ENCODE assay signal across 8 cellular contexts in the genomic region with DNA sequence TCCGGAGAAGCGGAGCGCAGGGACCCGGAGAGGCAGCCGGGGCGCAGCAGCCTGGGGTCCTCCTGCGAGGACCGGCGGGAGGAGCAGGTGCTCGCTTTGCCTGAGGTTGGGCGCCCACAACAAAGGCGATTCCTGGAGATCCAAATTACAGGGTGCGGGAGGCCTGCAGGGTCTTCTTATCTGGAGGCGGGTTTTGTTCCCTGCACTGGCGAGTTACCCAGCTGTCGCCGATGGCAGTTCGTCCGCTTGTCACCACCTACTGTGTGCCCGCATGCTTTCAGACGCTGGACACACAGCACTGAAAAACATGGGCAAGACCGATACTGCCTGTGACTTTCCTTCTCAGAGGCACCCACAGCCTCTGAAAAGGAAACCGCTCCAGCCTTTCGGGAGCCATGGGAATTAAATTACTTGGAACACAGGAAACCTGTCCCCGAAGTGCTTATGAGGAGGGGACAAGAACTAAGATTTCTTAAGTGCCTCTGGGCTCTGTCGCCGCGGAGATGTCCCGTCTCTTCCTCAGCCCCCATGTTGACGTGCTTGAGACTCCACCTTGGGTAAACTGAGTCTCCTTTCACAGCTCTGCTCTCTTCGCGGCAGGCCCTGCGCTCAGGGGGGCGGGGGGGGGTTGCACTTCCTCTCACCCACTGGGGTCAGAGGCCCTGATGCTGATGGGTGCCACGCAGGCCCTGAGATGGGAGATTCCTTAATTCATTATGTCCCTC. TPM values are rescaled to one million over a fixed set of nuclear protein-coding genes. Genes with fewer than 3 reads are reported as not detected.
DNase-seq lines count a peak whose midpoint lies in the region; ATAC-seq, FAIRE-seq and TF ChIP-seq lines count a peak whose summit lies in the region.

No MANE protein-coding gene starts in this region.

- H3K9me2 ChIP-seq in OCI-LY7 (ENCODE audit: insufficient read depth, low read length) = no peaks in the 10 kb centered on the region

- H3K27ac ChIP-seq in OCI-LY7 (ENCODE audit: low read depth, low read length, poor library complexity, severe bottlenecking) (no peak overlapping the region), esophagus squamous epithelium (peak overlapping the region; percentile 65 to 89 (median 80)), pancreas (no peak overlapping the region), RWPE1 (no peak overlapping the region)

- ATAC-seq in pancreas = peak in 2 of 4 donors; percentile 1 to 2

- H3K9ac ChIP-seq in ES-I3 (ENCODE audit: low read depth, low read length) = peak overlapping the region; percentile 81

- TF ChIP-seq CTCF in OCI-LY7 (conservative IDR thresholded peaks at IDR 0.05; ENCODE audit: low read length) = no peak
- TF ChIP-seq CTCF in esophagus squamous epithelium (IDR thresholded peaks at IDR 0.05) = no peak
- no peak for TF ChIP-seq CTCF in pancreas (IDR thresholded peaks at IDR 0.05)
- no peak for TF ChIP-seq CTCF in RWPE1 (conservative IDR thresholded peaks at IDR 0.05; ENCODE audit: low read depth)

- H3K36me3 ChIP-seq in ES-I3 (ENCODE audit: insufficient read depth, low read length) (no peaks in the 10 kb centered on the region), OCI-LY7 (ENCODE audit: insufficient read depth, low read length) (no peaks in the 10 kb centered on the region), esophagus squamous epithelium (peaks cover 0 to 2% (median 0%) of the 10 kb centered on the region in 3 donors), pancreas (no peaks in the 10 kb centered on the region)

- intact Hi-C loops in OCI-LY7 (cut with micrococcal nuclease; ENCODE audit: unreplicated experiment) (loop anchor here (2.0 to 5.0 kb wide), 4 partner anchors 42 to 377 kb away; a partner anchor contains a TSS), esophagus squamous epithelium (cut with DNase I) (loop anchor here (10.0 kb wide), 2 partner anchors 45 to 175 kb away; a partner anchor contains a TSS), pancreas (cut with DNase I) (loop anchor here in 2 of 3 donors (5.0 to 10.0 kb wide), 4 partner anchors 55 to 177 kb away; a partner anchor contains a TSS)

- H3K9me3 ChIP-seq in ES-I3 (ENCODE audit: control insufficient read depth, insufficient read depth, low read length) = no peaks in the 10 kb centered on the region
- no peaks in the 10 kb centered on the region for H3K9me3 ChIP-seq in OCI-LY7 (ENCODE audit: low read length)
- no peaks in the 10 kb centered on the region for H3K9me3 ChIP-seq in esophagus squamous epithelium
- no peaks in the 10 kb centered on the region for H3K9me3 ChIP-seq in pancreas

- POLR2A ChIA-PET in OCI-LY7 (lab: Charles Lee) = no interaction called here
- POLR2A ChIA-PET in RWPE1 (lab: Yijun Ruan, JAX; ENCODE audit: low non-redundant PET) = interaction anchor here (1.5 kb wide), 1 partner anchor 44 kb away, joined by 3 read pairs; no protein-coding TSS in a partner anchor
- POLR2A ChIA-PET in HEK293T (lab: Yijun Ruan, JAX) = interaction anchor here (0.7 to 2.5 kb wide), 2 partner anchors 33 to 42 kb away, joined by 4 to 10 read pairs; no protein-coding TSS in a partner anchor

- peak overlapping the region; percentile 91 for H3K4me3 ChIP-seq in OCI-LY7 (ENCODE audit: low read depth, low read length, poor library complexity, severe bottlenecking)
- H3K4me3 ChIP-seq in esophagus squamous epithelium = peak overlapping the region; percentile 47 to 98 (median 82)
- peak overlapping the region; percentile 63 to 94 (median 86) for H3K4me3 ChIP-seq in pancreas

- H2AFZ ChIP-seq in OCI-LY7 (ENCODE audit: low read length) = peak overlapping the region; percentile 87; the same call in 1 of the 2 replicates

- FAIRE-seq in pancreas (lab: Jason Lieb, UNC) = no peak

- peaks cover 0 to 11% (median 0%) of the 10 kb centered on the region in 4 donors for H3K27me3 ChIP-seq in esophagus squamous epithelium
- H3K27me3 ChIP-seq in pancreas = no peaks in the 10 kb centered on the region

- no peak for TF ChIP-seq POLR2A in esophagus squamous epithelium (IDR thresholded peaks at IDR 0.05)

- BruUV-seq in OCI-LY7 (replicated peaks; lab: Mats Ljungman, UMichigan) = no TSS peak

- H3K4me2 ChIP-seq in OCI-LY7 (ENCODE audit: low read length) = peak overlapping the region; percentile 78

- H3K79me2 ChIP-seq in OCI-LY7 (ENCODE audit: insufficient read depth, low read depth, low read length) = 0 out of 2 replicates have a peak, but pooled peaks cover 6% of the 10 kb centered on the region

- CTCF ChIA-PET in OCI-LY7 (lab: Charles Lee; ENCODE audit: unreplicated experiment) = no interaction called here
- CTCF ChIA-PET in RWPE1 (lab: Yijun Ruan, JAX) = interaction anchor here (0.8 to 2.3 kb wide), 5 partner anchors 33 to 790 kb away, joined by 3 to 11 read pairs (median 7); no protein-coding TSS in a partner anchor
- CTCF ChIA-PET in HEK293T (lab: Yijun Ruan, JAX) = interaction anchor here (0.6 to 1.1 kb wide), 2 partner anchors 176 to 467 kb away, joined by 4 to 5 read pairs; no protein-coding TSS in a partner anchor

- DNase-seq in OCI-LY7 (ENCODE audit: low spot score) (no peak), esophagus squamous epithelium (lab: John Stamatoyannopoulos, UW) (no peak), pancreas (peak in 1 of 6 donors; percentile 16), NCI-H226 (no peak), GM19238 (ENCODE audit: insufficient read length, low spot score) (no peak), RWPE1 (ENCODE audit: low spot score) (no peak), HEK293T (ENCODE audit: extremely low spot score) (no peak)

- peaks cover 25% of the 10 kb centered on the region for H3K4me1 ChIP-seq in ES-I3 (ENCODE audit: insufficient read depth, low read length)
- H3K4me1 ChIP-seq in OCI-LY7 (ENCODE audit: insufficient read depth, low read length, poor library complexity, severe bottlenecking) = peaks cover 20% of the 10 kb centered on the region
- H3K4me1 ChIP-seq in esophagus squamous epithelium = peaks cover 14 to 48% (median 25%) of the 10 kb centered on the region in 3 donors
- H3K4me1 ChIP-seq in pancreas = peaks cover 0 to 3% (median 0%) of the 10 kb centered on the region in 3 donors

- H4K20me1 ChIP-seq in OCI-LY7 (ENCODE audit: insufficient read depth, low read length) = peaks cover 12% of the 10 kb centered on the region; the same call in 1 of the 2 replicates

- 0 to 63% methylated on average over 1 to 10 of the region's 35 CpGs for WGBS in esophagus squamous epithelium, 2 donors
- 24 to 25% methylated on average over 35 of the region's 35 CpGs for WGBS in pancreas, 2 donors

TF ChIP-seq in HEK293T, 16 proteins besides CTCF, POLR2A, EP300 and RAD21:
- TF ChIP-seq BHLHE40 (IDR thresholded peaks at IDR 0.05; ENCODE audit: borderline replicate concordance) (no peak), SP1 (IDR thresholded peaks at IDR 0.05) (no peak), HDGF (IDR thresholded peaks at IDR 0.05; ENCODE audit: borderline replicate concordance) (no peak), CTBP1 (IDR thresholded peaks at IDR 0.05; ENCODE audit: borderline replicate concordance) (no peak), L3MBTL2 (conservative IDR thresholded peaks at IDR 0.05) (no peak), SUZ12 (IDR thresholded peaks at IDR 0.05) (no peak), ELF4 (IDR thresholded peaks at IDR 0.05) (no peak), NFRKB (IDR thresholded peaks at IDR 0.05) (no peak), FOXK2 (IDR thresholded peaks at IDR 0.05) (no peak), TARDBP (IDR thresholded peaks at IDR 0.05) (no peak), ZNF384 (IDR thresholded peaks at IDR 0.05) (no peak), FOXA1 (IDR thresholded peaks at IDR 0.05) (no peak)
- TF ChIP-seq, protein P1, sequence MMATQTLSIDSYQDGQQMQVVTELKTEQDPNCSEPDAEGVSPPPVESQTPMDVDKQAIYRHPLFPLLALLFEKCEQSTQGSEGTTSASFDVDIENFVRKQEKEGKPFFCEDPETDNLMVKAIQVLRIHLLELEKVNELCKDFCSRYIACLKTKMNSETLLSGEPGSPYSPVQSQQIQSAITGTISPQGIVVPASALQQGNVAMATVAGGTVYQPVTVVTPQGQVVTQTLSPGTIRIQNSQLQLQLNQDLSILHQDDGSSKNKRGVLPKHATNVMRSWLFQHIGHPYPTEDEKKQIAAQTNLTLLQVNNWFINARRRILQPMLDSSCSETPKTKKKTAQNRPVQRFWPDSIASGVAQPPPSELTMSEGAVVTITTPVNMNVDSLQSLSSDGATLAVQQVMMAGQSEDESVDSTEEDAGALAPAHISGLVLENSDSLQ (IDR thresholded peaks at IDR 0.05) = no peak

RNA-seq across cellular contexts. Expression of a gene that starts 1.3 kb away (rescaled TPM):
- total RNA-seq in OCI-LY7 (2014; rRNA removed; shearing (Covaris generic)) = 6.8 and 10.3 TPM in 2 replicates
- total RNA-seq in OCI-LY7 (2022) = 12.7 TPM in 2 replicates
- total RNA-seq in esophagus squamous epithelium = 10 to 100 TPM in 1 of 4 donors, 1 to 10 TPM in 3; 2.9 to 12.0 (median 4.6) TPM
- total RNA-seq in pancreas = 10 to 100 TPM in 1 of 6 donors, 1 to 10 TPM in 5; 4.3 to 11.3 (median 6.2) TPM
- polyA plus RNA-seq in pancreas = 10 to 100 TPM in 1 of 2 donors, 1 to 10 TPM in 1; 7.0 to 10.0 TPM

RNA-seq across cellular contexts. Expression of a gene that starts 43.4 kb away (rescaled TPM):
- total RNA-seq in OCI-LY7 (2014; rRNA removed; shearing (Covaris generic)) = 57.9 and 71.1 TPM in 2 replicates
- total RNA-seq in OCI-LY7 (2022) (81.6 and 81.8 TPM in 2 replicates), esophagus squamous epithelium (1 to 10 TPM; 3.4 to 8.8 (median 6.1) TPM), pancreas (1 to 10 TPM; 2.5 to 7.8 (median 4.3) TPM)
- 1 to 10 TPM; 8.0 to 8.3 TPM for polyA plus RNA-seq in pancreas

Comparison
In these comparisons a context has a peak if more than half of its experiments do, and no peak if none do; other contexts are left out.
1. H3K27ac ChIP-seq: peak in esophagus squamous epithelium (4 of 4); none in OCI-LY7 (single experiment), pancreas (0 of 4) and RWPE1 (single experiment).
2. RNA of a gene that starts 43.4 kb away (total RNA-seq): 57.9 to 81.8 TPM in OCI-LY7; 3.4 to 8.8 TPM in esophagus squamous epithelium and 2.5 to 7.8 TPM in pancreas; every median in the first group is over 4 times any median in the second.
3. Peak in every context shown above with its lines, with median percentiles within 50 percentile points of each other: H3K4me3 ChIP-seq.